ENCODE assay signal across 21 cellular contexts in genomic region chr4:47468686-47469365, GRCh38. TPM values are rescaled to one million over a fixed set of nuclear protein-coding genes. Genes with fewer than 3 reads are reported as not detected.
DNase-seq lines count a peak whose midpoint lies in the region; TF ChIP-seq lines count a peak whose summit lies in the region.
"Had no signal": no experiment of that assay in that cellular context is flagged by ENCODE, and none has a peak within 500 bp of the region (broad histone marks: within the 10 kb centered on the region; RNA-seq: fewer than 3 reads in every experiment).

No MANE protein-coding gene starts in this region.

- H3K4me3 Mint-ChIP-seq in activated naive CD4-positive, alpha-beta T cell treated with anti-CD3 and anti-CD28 coated beads, Interleukin-2, amount 10 ng/mL, durations not matched to agents 7 days and 5 days = no peak overlapping the region
- H3K4me3 Mint-ChIP-seq: activated B cell treated with CpG ODN at 0.5 μM for 24 hours; activated CD8-positive, alpha-beta T cell treated with anti-CD3 and anti-CD28 coated beads for 36 hours; B cell; stimulated activated naive B cell treated with anti-CD40 and anti-IgM and Interleukin-4, amounts not matched to agents 10 μg/mL and 1 μg/mL and 100 μg/mL, for 72 hours had no signal

- DNase-seq in GM23248 (peak; percentile 59), adipocyte (ENCODE audit: low read depth) (peak; percentile 45), fibroblast of villous mesenchyme (ENCODE audit: low read depth) (peak; percentile 37), smooth muscle cell (lab: John Stamatoyannopoulos, UW; ENCODE audit: unreplicated experiment) (no peak), DMS 273 (lab: John Stamatoyannopoulos, UW; ENCODE audit: unreplicated experiment) (no peak), cerebellum (ENCODE audit: low spot score) (no peak)
- DNase-seq in activated naive CD4-positive, alpha-beta T cell treated with anti-CD3 and anti-CD28 coated beads, Interleukin-2, amount 10 ng/mL, durations not matched to agents 7 days and 5 days = no peak
- DNase-seq: activated B cell treated with CpG ODN at 0.5 μM for 24 hours; activated CD8-positive, alpha-beta T cell treated with anti-CD3 and anti-CD28 coated beads for 36 hours; activated naive CD4-positive, alpha-beta T cell; anterior cingulate cortex; effector memory CD4-positive, alpha-beta T cell; mammary epithelial cell; NCI-H1105 treated with DMSO at 0.1 percent for 48 hours; small intestine; stimulated activated naive B cell treated with anti-CD40 and anti-IgM and Interleukin-4, amounts not matched to agents 10 μg/mL and 1 μg/mL and 100 μg/mL, for 72 hours; uterus had no signal

- H3K27me3 ChIP-seq in GM23248 (replicated peaks; ENCODE audit: insufficient read depth) (no peaks in the 10 kb centered on the region), adipocyte (replicated peaks; ENCODE audit: control insufficient read depth, insufficient read depth, low read length) (no peaks in the 10 kb centered on the region), smooth muscle cell (ENCODE audit: low read depth) (no peaks in the 10 kb centered on the region)
- H3K27me3 ChIP-seq: esophagus muscularis mucosa, uterus had no signal

- no peak overlapping the region for H3K27ac Mint-ChIP-seq in activated naive CD4-positive, alpha-beta T cell treated with anti-CD3 and anti-CD28 coated beads, Interleukin-2, amount 10 ng/mL, durations not matched to agents 7 days and 5 days
- H3K27ac Mint-ChIP-seq: activated B cell treated with CpG ODN at 0.5 μM for 24 hours; activated CD8-positive, alpha-beta T cell treated with anti-CD3 and anti-CD28 coated beads for 36 hours; B cell; stimulated activated naive B cell treated with anti-CD40 and anti-IgM and Interleukin-4, amounts not matched to agents 10 μg/mL and 1 μg/mL and 100 μg/mL, for 72 hours had no signal

- TF ChIP-seq CTCF in fibroblast of villous mesenchyme (IDR thresholded peaks at IDR 0.05; ENCODE audit: insufficient read depth, low read depth, low read length) (no peak), smooth muscle cell (IDR thresholded peaks at IDR 0.05; ENCODE audit: borderline replicate concordance, insufficient read depth, poor library complexity, severe bottlenecking) (no peak)

- H3K9ac ChIP-seq in GM23248 = no peak overlapping the region
- no peak overlapping the region for H3K9ac ChIP-seq in adipocyte (ENCODE audit: low read length)
- no peak overlapping the region for H3K9ac ChIP-seq in smooth muscle cell (ENCODE audit: low read depth)

- H3K4me3 ChIP-seq in GM23248 = peak overlapping the region; percentile 36; the same call in 1 of the 2 replicates
- no peak overlapping the region for H3K4me3 ChIP-seq in adipocyte (ENCODE audit: low read length)
- no peak overlapping the region for H3K4me3 ChIP-seq in fibroblast of villous mesenchyme (ENCODE audit: low read depth, low read length)
- no peak overlapping the region for H3K4me3 ChIP-seq in smooth muscle cell
- H3K4me3 ChIP-seq: esophagus muscularis mucosa, uterus had no signal

- H3K9me3 Mint-ChIP-seq in activated naive CD4-positive, alpha-beta T cell treated with anti-CD3 and anti-CD28 coated beads, Interleukin-2, amount 10 ng/mL, durations not matched to agents 7 days and 5 days = no peaks in the 10 kb centered on the region
- H3K9me3 Mint-ChIP-seq: activated CD8-positive, alpha-beta T cell treated with anti-CD3 and anti-CD28 coated beads for 36 hours; stimulated activated naive B cell treated with anti-CD40 and anti-IgM and Interleukin-4, amounts not matched to agents 10 μg/mL and 1 μg/mL and 100 μg/mL, for 72 hours had no signal

- 81 to 82% methylated on average over 6 of the region's 6 CpGs for WGBS in GM23248 (ENCODE audit: low coverage in 1 of 2, low lambda C conversion rate in 2 of 2, missing lambda C conversion rate in 2 of 2), 2 experiments
- 90% methylated on average over 6 of the region's 6 CpGs for WGBS in smooth muscle cell (ENCODE audit: low lambda C conversion rate)

- 0 out of 2 replicates have a peak, but pooled peaks cover 7% of the 10 kb centered on the region for H3K9me2 ChIP-seq in GM23248 (ENCODE audit: insufficient read depth)

- H3K79me2 ChIP-seq in GM23248 (ENCODE audit: insufficient read depth) (no peaks in the 10 kb centered on the region), smooth muscle cell (ENCODE audit: low read depth) (no peaks in the 10 kb centered on the region)

- peaks cover 1% of the 10 kb centered on the region for H3K4me1 Mint-ChIP-seq in activated naive CD4-positive, alpha-beta T cell treated with anti-CD3 and anti-CD28 coated beads, Interleukin-2, amount 10 ng/mL, durations not matched to agents 7 days and 5 days

- H3K9me3 ChIP-seq in GM23248 (ENCODE audit: low read depth) (no peaks in the 10 kb centered on the region), adipocyte (ENCODE audit: control insufficient read depth, low read length) (no peaks in the 10 kb centered on the region), smooth muscle cell (replicated peaks; ENCODE audit: low read depth) (no peaks in the 10 kb centered on the region)
- H3K9me3 ChIP-seq: esophagus muscularis mucosa, uterus had no signal

- H3F3A ChIP-seq in GM23248 (ENCODE audit: insufficient read depth) (peaks cover 15% of the 10 kb centered on the region), smooth muscle cell (ENCODE audit: low read depth) (no peaks in the 10 kb centered on the region)

- H3K36me3 ChIP-seq in GM23248 (ENCODE audit: low read depth) (no peaks in the 10 kb centered on the region), adipocyte (ENCODE audit: control insufficient read depth, insufficient read depth, low read length, severe bottlenecking) (no peaks in the 10 kb centered on the region), smooth muscle cell (ENCODE audit: low read depth) (no peaks in the 10 kb centered on the region)
- H3K36me3 ChIP-seq: esophagus muscularis mucosa, uterus had no signal

- peaks cover 9% of the 10 kb centered on the region for H3K27me3 Mint-ChIP-seq in activated naive CD4-positive, alpha-beta T cell treated with anti-CD3 and anti-CD28 coated beads, Interleukin-2, amount 10 ng/mL, durations not matched to agents 7 days and 5 days
- H3K27me3 Mint-ChIP-seq: activated B cell treated with CpG ODN at 0.5 μM for 24 hours; B cell; stimulated activated naive B cell treated with anti-CD40 and anti-IgM and Interleukin-4, amounts not matched to agents 10 μg/mL and 1 μg/mL and 100 μg/mL, for 72 hours had no signal

- in situ Hi-C loops in GM23248 (cut with MboI) = no loop called here

- no peak overlapping the region for H2AFZ ChIP-seq in GM23248
- H2AFZ ChIP-seq in smooth muscle cell (ENCODE audit: low read depth) = no peak overlapping the region

- H3K4me1 ChIP-seq in GM23248 (ENCODE audit: insufficient read depth) = peaks cover 31% of the 10 kb centered on the region
- H3K4me1 ChIP-seq in adipocyte (ENCODE audit: control insufficient read depth, insufficient read depth, low read length) = peaks cover 12% of the 10 kb centered on the region
- peaks cover 11% of the 10 kb centered on the region for H3K4me1 ChIP-seq in smooth muscle cell (ENCODE audit: low read depth)
- H3K4me1 ChIP-seq: uterus had no signal

- CTCF ChIA-PET in activated naive CD4-positive, alpha-beta T cell treated with anti-CD3 and anti-CD28 coated beads, Interleukin-2, amount 10 ng/mL, durations not matched to agents 7 days and 5 days (lab: Charles Lee) = no interaction called here

- H3K4me2 ChIP-seq in GM23248 (ENCODE audit: unreplicated experiment) = peak overlapping the region; percentile 65
- peak overlapping the region; percentile 37 for H3K4me2 ChIP-seq in smooth muscle cell

- H3K36me3 Mint-ChIP-seq in activated naive CD4-positive, alpha-beta T cell treated with anti-CD3 and anti-CD28 coated beads, Interleukin-2, amount 10 ng/mL, durations not matched to agents 7 days and 5 days = no peaks in the 10 kb centered on the region
- H3K36me3 Mint-ChIP-seq: stimulated activated naive B cell treated with anti-CD40 and anti-IgM and Interleukin-4, amounts not matched to agents 10 μg/mL and 1 μg/mL and 100 μg/mL, for 72 hours had no signal

- H4K20me1 ChIP-seq in GM23248 (ENCODE audit: insufficient read depth) (no peaks in the 10 kb centered on the region), smooth muscle cell (ENCODE audit: low read depth) (no peaks in the 10 kb centered on the region)

- peak overlapping the region; percentile 14 for H3K27ac ChIP-seq in GM23248
- H3K27ac ChIP-seq in smooth muscle cell (ENCODE audit: low read depth) = peak overlapping the region; percentile 57
- H3K27ac ChIP-seq: esophagus muscularis mucosa, HL-60, RWPE1, uterus had no signal

RNA-seq across cellular contexts. Expression of gene COMMD8, which starts 5.3 kb away (rescaled TPM):
- total RNA-seq in GM23248 (2014; rRNA removed; shearing (Covaris generic)) = 41.7 and 58.0 TPM in 2 replicates
- polyA plus RNA-seq in GM23248 (2016; fragmentation: Nextera tagmentation; extraction: Ambion mirVana) (71.7 and 74.9 TPM in 2 replicates), smooth muscle cell (29.0 and 38.5 TPM in 2 replicates)
- total RNA-seq in fibroblast of villous mesenchyme (24.8 and 39.3 TPM in 2 replicates), smooth muscle cell (35.5 and 51.9 TPM in 2 replicates), cerebellum (12.9 TPM)

RNA-seq across cellular contexts. Expression of gene ATP10D, which starts 16.2 kb away (rescaled TPM):
- total RNA-seq in GM23248 (2014; rRNA removed; shearing (Covaris generic)) = 41.9 and 45.4 TPM in 2 replicates
- polyA plus RNA-seq in GM23248 (2016; fragmentation: Nextera tagmentation; extraction: Ambion mirVana) = 30.7 and 34.9 TPM in 2 replicates
- total RNA-seq in fibroblast of villous mesenchyme = 43.8 and 58.3 TPM in 2 replicates
- 28.4 and 29.6 TPM in 2 replicates for total RNA-seq in smooth muscle cell
- 8.6 and 9.2 TPM in 2 replicates for polyA plus RNA-seq in smooth muscle cell
- 19.4 TPM for total RNA-seq in cerebellum

Comparison
In these comparisons a context has a peak if more than half of its experiments do, and no peak if none do; other contexts are left out.
1. DNase-seq: peak in GM23248 (single experiment), adipocyte (single experiment) and fibroblast of villous mesenchyme (single experiment); none in smooth muscle cell (single experiment), DMS 273 (single experiment), activated naive CD4-positive, alpha-beta T cell treated with anti-CD3 and anti-CD28 coated beads, Interleukin-2, amount 10 ng/mL, durations not matched to agents 7 days and 5 days (single experiment) and cerebellum (single experiment).